In the genomic region with DNA sequence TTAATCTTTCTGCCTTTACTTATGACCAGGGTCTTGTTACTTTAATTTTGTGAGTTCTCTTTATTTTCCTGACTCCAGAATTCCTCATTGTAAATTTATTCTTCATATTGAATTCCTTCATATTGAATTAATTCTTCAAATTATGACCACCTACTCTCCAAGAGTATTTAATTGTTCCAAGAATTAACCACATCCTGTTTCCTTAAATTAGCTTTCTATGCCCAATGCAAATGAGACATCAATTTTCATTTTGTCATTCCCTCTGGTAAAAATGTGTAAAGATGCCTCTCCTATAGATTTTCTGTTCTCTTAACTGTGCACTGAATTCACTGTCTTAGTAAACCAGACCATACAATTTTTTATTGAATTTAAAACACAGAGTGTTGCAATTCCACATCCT, we compare ENCODE assay signal across 3 cellular contexts.
"Had no signal": no experiment of that assay in that cellular context is flagged by ENCODE, and none has a peak within 500 bp of the region (broad histone marks: within the 10 kb centered on the region; RNA-seq: fewer than 3 reads in every experiment).

No MANE protein-coding gene starts in this region.

- ATAC-seq: GM12878 had no signal

- DNase-seq: GDM1, GF-D8 had no signal

- H3K4me3 ChIP-seq: GM12878 had no signal
